28 cellular contexts compared by ENCODE assay signal in genomic region chr20:36794116-36794474, GRCh38.
"Had no signal": no experiment of that assay in that cellular context is flagged by ENCODE, and none has a peak within 500 bp of the region (broad histone marks: within the 10 kb centered on the region; RNA-seq: fewer than 3 reads in every experiment).

No MANE protein-coding gene starts in this region.

- H3K4me3 Mint-ChIP-seq: activated CD4-positive, alpha-beta memory T cell treated with anti-CD3 and anti-CD28 coated beads, Interleukin-2, amount 10 ng/mL, durations not matched to agents 7 days and 5 days; activated CD4-positive, alpha-beta T cell treated with anti-CD3 and anti-CD28 coated beads for 36 hours; activated naive CD4-positive, alpha-beta T cell treated with anti-CD3 and anti-CD28 coated beads for 36 hours; activated naive CD8-positive, alpha-beta T cell; activated T-helper 17 cell treated with anti-CD3 and anti-CD28 coated beads, Interleukin-2, amount 50 U/mL, for 72 hours; T-helper 17 cell had no signal

- H3K36me3 Mint-ChIP-seq: activated naive CD8-positive, alpha-beta T cell had no signal

- H3K4me1 Mint-ChIP-seq: activated CD4-positive, alpha-beta memory T cell treated with anti-CD3 and anti-CD28 coated beads, Interleukin-2, amount 10 ng/mL, durations not matched to agents 7 days and 5 days; activated CD4-positive, alpha-beta T cell treated with anti-CD3 and anti-CD28 coated beads for 36 hours; activated T-helper 17 cell treated with anti-CD3 and anti-CD28 coated beads, Interleukin-2, amount 50 U/mL, for 72 hours; T-helper 17 cell had no signal

- H3K27me3 ChIP-seq: MG63 had no signal

- ATAC-seq: activated CD4-positive, alpha-beta T cell treated with anti-CD3 and anti-CD28 coated beads for 36 hours; activated T-helper 17 cell treated with anti-CD3 and anti-CD28 coated beads, Interleukin-2, amount 50 U/mL, for 72 hours; T-helper 17 cell had no signal

- H3K9ac ChIP-seq: KMS-11 had no signal

- H3K27ac ChIP-seq: KMS-11, WERI-Rb-1 had no signal

- H3K4me3 ChIP-seq: MG63 had no signal

- H3K27ac Mint-ChIP-seq: activated CD4-positive, alpha-beta memory T cell treated with anti-CD3 and anti-CD28 coated beads, Interleukin-2, amount 10 ng/mL, durations not matched to agents 7 days and 5 days; activated CD4-positive, alpha-beta T cell treated with anti-CD3 and anti-CD28 coated beads for 36 hours; activated naive CD4-positive, alpha-beta T cell treated with anti-CD3 and anti-CD28 coated beads for 36 hours; activated naive CD8-positive, alpha-beta T cell; activated T-helper 17 cell treated with anti-CD3 and anti-CD28 coated beads, Interleukin-2, amount 50 U/mL, for 72 hours; T-helper 17 cell had no signal

- H3K27me3 Mint-ChIP-seq: activated CD4-positive, alpha-beta memory T cell treated with anti-CD3 and anti-CD28 coated beads, Interleukin-2, amount 10 ng/mL, durations not matched to agents 7 days and 5 days; activated CD4-positive, alpha-beta T cell treated with anti-CD3 and anti-CD28 coated beads for 36 hours; activated naive CD8-positive, alpha-beta T cell; activated T-helper 17 cell treated with anti-CD3 and anti-CD28 coated beads, Interleukin-2, amount 50 U/mL, for 72 hours had no signal

- DNase-seq: activated CD4-positive, alpha-beta memory T cell treated with anti-CD3 and anti-CD28 coated beads, Interleukin-2, amount 10 ng/mL, durations not matched to agents 7 days and 5 days; activated CD4-positive, alpha-beta T cell treated with anti-CD3 and anti-CD28 coated beads for 36 hours; activated CD4-positive, alpha-beta T cell treated with anti-CD3 and anti-CD28 coated beads, Interleukin-2, amount 50 U/mL, for 1 hour; activated gamma-delta T cell; activated naive CD4-positive, alpha-beta T cell treated with anti-CD3 and anti-CD28 coated beads for 36 hours; activated T-cell treated with anti-CD3 and anti-CD28 coated beads for 4 hours; activated T-cell treated with anti-CD3 and anti-CD28 coated beads, Interleukin-2, amount 50 U/mL, for 48 hours; amygdala; MG63; MV-4-11; NCI-H1092 treated with DMSO at 0.1 percent for 48 hours; NCI-H1417 treated with DMSO at 0.1 percent for 48 hours; NCI-H1694; NCI-H2029; NCI-H2107; NCI-H2171 treated with DMSO at 0.1 percent for 48 hours; NCI-H345; NCI-H510A; NCI-H526 treated with DMSO at 0.1 percent for 48 hours; NCI-H82; RPMI8226; SHP77 treated with DMSO at 0.1 percent for 48 hours; T-helper 17 cell; T-helper 9 cell; WERI-Rb-1 had no signal

- H3K9me3 ChIP-seq: MG63 had no signal

- H3K4me2 ChIP-seq: KMS-11 had no signal

- H3K9me3 Mint-ChIP-seq: activated CD4-positive, alpha-beta memory T cell treated with anti-CD3 and anti-CD28 coated beads, Interleukin-2, amount 10 ng/mL, durations not matched to agents 7 days and 5 days; activated naive CD4-positive, alpha-beta T cell treated with anti-CD3 and anti-CD28 coated beads for 36 hours; activated T-helper 17 cell treated with anti-CD3 and anti-CD28 coated beads, Interleukin-2, amount 50 U/mL, for 72 hours had no signal
